8 cellular contexts compared by ENCODE assay signal in the genomic region with DNA sequence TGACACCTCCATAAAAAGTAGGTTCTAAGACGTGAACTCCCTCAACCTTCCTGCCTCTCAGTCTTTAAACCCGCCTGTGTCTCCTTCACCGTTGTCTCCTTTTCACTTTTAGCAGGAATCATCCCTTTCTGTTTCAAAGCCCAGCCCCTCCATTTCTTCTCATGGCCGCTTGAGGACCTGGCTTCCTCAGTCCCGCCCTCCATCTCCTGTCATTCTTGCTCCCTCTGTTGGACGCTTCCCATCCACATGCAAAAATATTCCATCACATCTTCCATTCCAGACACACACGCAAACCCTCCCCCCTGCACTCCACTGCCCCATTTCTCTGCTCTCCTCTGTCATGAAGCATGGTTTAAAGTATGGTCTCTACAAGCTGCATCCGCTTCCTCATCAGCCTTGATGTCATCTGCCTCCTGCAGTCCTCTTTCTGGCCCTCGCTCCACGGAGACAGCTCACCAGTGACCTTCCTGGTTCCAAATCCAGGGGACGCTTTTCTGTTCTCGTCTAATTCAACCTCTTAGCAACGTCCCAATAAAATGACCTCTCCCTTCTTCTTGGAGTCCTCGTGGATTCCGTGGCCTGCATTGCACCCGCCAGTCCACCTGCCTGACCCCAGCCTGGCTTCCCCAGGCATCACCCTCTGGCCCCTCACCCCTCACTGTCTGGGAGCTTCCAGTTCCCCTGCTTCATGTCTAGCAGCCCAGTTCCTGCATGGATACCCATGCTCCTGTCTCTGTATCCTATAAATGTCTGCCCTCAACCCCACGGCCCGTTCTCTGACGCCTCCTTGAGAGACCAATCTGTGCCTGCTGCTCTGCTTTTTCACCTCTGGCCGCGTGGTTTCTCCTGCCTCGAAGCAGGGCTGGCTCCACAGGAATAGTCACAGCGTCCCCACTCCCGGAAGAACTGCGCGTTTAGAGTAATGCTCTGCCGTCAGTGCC. TPM values are rescaled to one million over a fixed set of nuclear protein-coding genes. Genes with fewer than 3 reads are reported as not detected.
A peak's percentile ranks its signal among the peaks of the same experiment; 100 is the strongest.
DNase-seq lines count a peak whose midpoint lies in the region; ATAC-seq, FAIRE-seq and TF ChIP-seq lines count a peak whose summit lies in the region.

No MANE protein-coding gene starts in this region.

- peak; percentile 92 for FAIRE-seq in HTR-8/SVneo (lab: Jason Lieb, UNC)

- H3K4me1 ChIP-seq in SJSA1 (replicated peaks): peaks cover 15% of the 10 kb centered on the region

- H3K9me3 ChIP-seq in SJSA1 (replicated peaks): no peaks in the 10 kb centered on the region

- DNase-seq in BJ (ENCODE audit: low read depth) (no peak), HTR-8/SVneo (ENCODE audit: insufficient read length, low spot score) (peak; percentile 91), SJSA1 (ENCODE audit: low read depth in 1 of 2, low spot score in 2 of 2) (peak; percentile 80 to 83), fibroblast of gingiva (ENCODE audit: low read depth) (peak; percentile 69), occipital lobe (lab: John Stamatoyannopoulos, UW) (peak; percentile 26)
- no peak for DNase-seq in activated CD8-positive, alpha-beta memory T cell treated with anti-CD3 and anti-CD28 coated beads, Interleukin-2, amount 50 U/mL, for 4 hours

- no peaks in the 10 kb centered on the region for H3K27me3 ChIP-seq in BJ (ENCODE audit: control insufficient read depth, insufficient read depth, low read length)
- no peaks in the 10 kb centered on the region for H3K27me3 ChIP-seq in SJSA1 (replicated peaks)

- no peak overlapping the region for H3K27ac ChIP-seq in SJSA1

- CTCF ChIA-PET in BJ (lab: Yijun Ruan, JAX): interaction anchor here (0.6 to 2.9 kb wide), 16 partner anchors 9 to 188 kb away, joined by 3 to 17 read pairs (median 4); a partner anchor contains a TSS

- no peak for ATAC-seq in GM21576 (IDR thresholded peaks at IDR 0.05; ENCODE audit: unreplicated experiment)
- no peak for ATAC-seq in HG02678 (IDR thresholded peaks at IDR 0.05; ENCODE audit: unreplicated experiment)

- peak; percentile 74 for TF ChIP-seq CTCF in BJ (IDR thresholded peaks at IDR 0.05; ENCODE audit: insufficient read depth, low read depth, low read length)

- peaks cover 13% of the 10 kb centered on the region for H3K36me3 ChIP-seq in BJ (ENCODE audit: control insufficient read depth, insufficient read depth, low read length)
- H3K36me3 ChIP-seq in SJSA1: no peaks in the 10 kb centered on the region

- POLR2A ChIA-PET in BJ (lab: Charles Lee): no interaction called here

- H3K4me3 ChIP-seq in BJ (ENCODE audit: low read depth, low read length): no peak overlapping the region
- no peak overlapping the region for H3K4me3 ChIP-seq in SJSA1

RNA-seq across cellular contexts. Expression of a gene that starts 26.2 kb away (rescaled TPM):
- 19.0 and 29.5 TPM in 2 replicates for polyA plus RNA-seq in BJ (2011; rRNA removed)
- 17.5 and 22.8 TPM in 2 replicates for polyA minus RNA-seq in BJ (2011; rRNA and poly(A)+ RNA removed)
- 69.1 and 83.1 TPM in 2 replicates for total RNA-seq in SJSA1 (2014; rRNA removed; shearing (Covaris generic))
- 31.4 TPM for total RNA-seq in occipital lobe

RNA-seq across cellular contexts. Expression of a gene that starts 37.9 kb away (rescaled TPM):
- polyA plus RNA-seq in BJ (2011; rRNA removed): 55.6 and 63.2 TPM in 2 replicates
- polyA minus RNA-seq in BJ (2011; rRNA and poly(A)+ RNA removed): 7.6 and 8.8 TPM in 2 replicates
- 46.4 and 49.6 TPM in 2 replicates for total RNA-seq in SJSA1 (2014; rRNA removed; shearing (Covaris generic))
- total RNA-seq in occipital lobe: 141 TPM

RNA-seq across cellular contexts. Expression of a gene that starts 46.8 kb away (rescaled TPM):
- 37.2 and 56.4 TPM in 2 replicates for polyA plus RNA-seq in BJ (2011; rRNA removed)
- 52.4 and 55.7 TPM in 2 replicates for polyA minus RNA-seq in BJ (2011; rRNA and poly(A)+ RNA removed)
- total RNA-seq in SJSA1 (2014; rRNA removed; shearing (Covaris generic)): 7.6 and 9.6 TPM in 2 replicates
- total RNA-seq in occipital lobe: 0.16 TPM

Comparison
In these comparisons a context has a peak if more than half of its experiments do, and no peak if none do; other contexts are left out.
1. DNase-seq: peak in HTR-8/SVneo (single experiment), SJSA1 (2 of 2), fibroblast of gingiva (single experiment) and occipital lobe (single experiment); none in BJ (single experiment) and activated CD8-positive, alpha-beta memory T cell treated with anti-CD3 and anti-CD28 coated beads, Interleukin-2, amount 50 U/mL, for 4 hours (single experiment).